In the genomic region with DNA sequence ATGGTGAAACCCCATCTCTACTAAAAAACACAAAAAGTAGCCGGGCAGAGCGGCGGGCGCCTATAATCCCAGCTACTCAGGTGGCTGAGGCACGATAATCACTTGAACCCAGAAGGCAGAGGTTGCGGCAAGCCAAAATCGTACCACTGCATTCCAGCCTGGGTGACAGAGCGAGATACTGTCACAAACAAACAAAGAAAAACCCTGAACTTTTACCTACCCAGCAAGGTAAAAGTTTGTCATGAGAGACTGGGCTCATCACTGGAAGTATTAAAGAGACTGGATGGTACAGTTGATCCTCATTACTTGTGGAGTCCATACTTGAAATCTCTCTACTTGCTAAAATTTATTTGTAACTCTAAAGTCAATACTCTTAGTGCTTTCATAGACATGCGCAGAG, we compare ENCODE assay signal across 7 cellular contexts.
"Had no signal": no experiment of that assay in that cellular context is flagged by ENCODE, and none has a peak within 500 bp of the region (broad histone marks: within the 10 kb centered on the region; RNA-seq: fewer than 3 reads in every experiment).

No MANE protein-coding gene starts in this region.

- H3K4me1 ChIP-seq: body of pancreas, breast epithelium had no signal

- DNase-seq: activated CD8-positive, alpha-beta memory T cell treated with anti-CD3 and anti-CD28 coated beads for 24 hours; activated gamma-delta T cell had no signal

- H3K9me3 ChIP-seq: adrenal gland, body of pancreas, breast epithelium had no signal

- H3K4me3 ChIP-seq: adrenal gland, body of pancreas, breast epithelium had no signal

- H3K27ac ChIP-seq: adrenal gland, body of pancreas, brain microvascular endothelial cell, breast epithelium, WERI-Rb-1 had no signal

- H3K27me3 ChIP-seq: adrenal gland, body of pancreas, brain microvascular endothelial cell, breast epithelium had no signal

- H3K36me3 ChIP-seq: adrenal gland, brain microvascular endothelial cell, breast epithelium, WERI-Rb-1 had no signal
